Comparison of ENCODE assay signal across 18 cellular contexts in genomic region chr1:36982708-36983107, GRCh38. TPM values are rescaled to one million over a fixed set of nuclear protein-coding genes. Genes with fewer than 3 reads are reported as not detected.
"Had no signal": no experiment of that assay in that cellular context is flagged by ENCODE, and none has a peak within 500 bp of the region (broad histone marks: within the 10 kb centered on the region; RNA-seq: fewer than 3 reads in every experiment).

No MANE protein-coding gene starts in this region.

- H3K4me1 ChIP-seq: breast epithelium, left lung, sigmoid colon had no signal

- H3K4me1 Mint-ChIP-seq: nephron had no signal

- H3K27ac Mint-ChIP-seq: activated CD8-positive, alpha-beta T cell treated with anti-CD3 and anti-CD28 coated beads, Interleukin-2, amount 10 ng/mL, durations not matched to agents 7 days and 5 days; activated naive CD8-positive, alpha-beta T cell treated with anti-CD3 and anti-CD28 coated beads, Interleukin-2, amount 10 ng/mL, durations not matched to agents 7 days and 5 days; nephron; type B pancreatic cell had no signal

- H3K9me3 Mint-ChIP-seq: nephron, type B pancreatic cell had no signal

- DNase-seq: activated CD4-positive, alpha-beta T cell treated with anti-CD3 and anti-CD28 coated beads for 48 hours; activated CD8-positive, alpha-beta memory T cell treated with anti-CD3 and anti-CD28 coated beads, Interleukin-2, amount 50 U/mL, for 48 hours; activated CD8-positive, alpha-beta T cell treated with anti-CD3 and anti-CD28 coated beads, Interleukin-2, amount 10 ng/mL, durations not matched to agents 7 days and 5 days; activated naive CD8-positive, alpha-beta T cell treated with anti-CD3 and anti-CD28 coated beads, Interleukin-2, amount 10 ng/mL, durations not matched to agents 7 days and 5 days; aorta; sigmoid colon; stimulated activated CD4-positive, alpha-beta T cell treated with anti-CD3 and anti-CD28 coated beads, Interleukin-2, amount 100 ng/mL, for 24 hours; stimulated activated naive CD4-positive, alpha-beta T cell; T1000 had no signal

- H3K4me3 ChIP-seq: breast epithelium, esophagus muscularis mucosa, left lung, sigmoid colon had no signal

- H3K36me3 Mint-ChIP-seq: activated naive CD8-positive, alpha-beta T cell treated with anti-CD3 and anti-CD28 coated beads, Interleukin-2, amount 10 ng/mL, durations not matched to agents 7 days and 5 days; type B pancreatic cell had no signal

- H3K4me3 Mint-ChIP-seq: activated CD8-positive, alpha-beta T cell treated with anti-CD3 and anti-CD28 coated beads, Interleukin-2, amount 10 ng/mL, durations not matched to agents 7 days and 5 days; activated naive CD8-positive, alpha-beta T cell treated with anti-CD3 and anti-CD28 coated beads, Interleukin-2, amount 10 ng/mL, durations not matched to agents 7 days and 5 days; nephron; type B pancreatic cell had no signal

- ATAC-seq: activated CD8-positive, alpha-beta T cell treated with anti-CD3 and anti-CD28 coated beads, Interleukin-2, amount 10 ng/mL, durations not matched to agents 7 days and 5 days; left lung had no signal

- H3K27me3 ChIP-seq: breast epithelium had no signal

- H3K36me3 ChIP-seq: breast epithelium, esophagus muscularis mucosa, left lung, sigmoid colon had no signal

- H3K27ac ChIP-seq: breast epithelium, esophagus muscularis mucosa, left lung, sigmoid colon, WERI-Rb-1 had no signal

RNA-seq across cellular contexts. Expression of gene GRIK3, which starts 51.6 kb away (rescaled TPM):
- total RNA-seq: activated CD8-positive, alpha-beta T cell treated with anti-CD3 and anti-CD28 coated beads, Interleukin-2, amount 10 ng/mL, durations not matched to agents 7 days and 5 days; activated naive CD8-positive, alpha-beta T cell treated with anti-CD3 and anti-CD28 coated beads, Interleukin-2, amount 10 ng/mL, durations not matched to agents 7 days and 5 days; fibroblast of villous mesenchyme; osteoblast; pulmonary artery endothelial cell had no signal
